In genomic region chr6:78995946-78996345, GRCh38 we compare ENCODE assay signal across 26 cellular contexts.
DNase-seq lines count a peak whose midpoint lies in the region; ATAC-seq and TF ChIP-seq lines count a peak whose summit lies in the region.
"Had no signal": no experiment of that assay in that cellular context is flagged by ENCODE, and none has a peak within 500 bp of the region (broad histone marks: within the 10 kb centered on the region; RNA-seq: fewer than 3 reads in every experiment).

No MANE protein-coding gene starts in this region.

- H4K8ac ChIP-seq in mesendoderm (ENCODE audit: low read depth, low read length), result no peak overlapping the region

- no peak overlapping the region for H2BK120ac ChIP-seq in mesendoderm (ENCODE audit: low read depth, low read length)

- no peak overlapping the region for H2BK5ac ChIP-seq in mesendoderm (ENCODE audit: low read length)

- H3K23ac ChIP-seq in mesendoderm (ENCODE audit: low read length), result no peak overlapping the region

- H3K18ac ChIP-seq in mesendoderm (ENCODE audit: low read length), result no peak overlapping the region

- no peak overlapping the region for H2AK5ac ChIP-seq in mesendoderm (ENCODE audit: low read length)

- H2BK15ac ChIP-seq in mesendoderm (replicated peaks; ENCODE audit: low read depth), result no peak overlapping the region

- no peak overlapping the region for H4K5ac ChIP-seq in mesendoderm (ENCODE audit: low read length)

- no peaks in the 10 kb centered on the region for H3K79me2 ChIP-seq in mesendoderm (ENCODE audit: control insufficient read depth, insufficient read depth, low read length)

- peak; percentile 8 for DNase-seq in ELR (ENCODE audit: low read depth)
- peak; percentile 86 for DNase-seq in NCI-H226
- peak; percentile 18 for DNase-seq in cardiac fibroblast (ENCODE audit: low read depth in 2 of 2)
- DNase-seq in mesendoderm, result peak; percentile 5
- DNase-seq in UCSD-AML1 (lab: John Stamatoyannopoulos, UW; ENCODE audit: unreplicated experiment), result no peak
- DNase-seq in H7, result no peak
- DNase-seq: activated CD4-positive, alpha-beta T cell treated with anti-CD3 and anti-CD28 coated beads for 36 hours; activated CD8-positive, alpha-beta T cell treated with anti-CD3 and anti-CD28 coated beads for 36 hours; central memory CD4-positive, alpha-beta T cell; lower lobe of right lung; naive thymus-derived CD8-positive, alpha-beta T cell; NCI-H1105; NCI-H1930; NCI-H69; occipital lobe; SHP77; stimulated activated CD4-positive, alpha-beta T cell treated with anti-CD3 and anti-CD28 coated beads, Interleukin-15, amount 100 ng/mL, for 24 hours; stimulated activated CD4-positive, alpha-beta T cell treated with anti-CD3 and anti-CD28 coated beads, Interleukin-4, amount 100 ng/mL, for 4 hours had no signal

- H3K4me1 ChIP-seq in mesendoderm (ENCODE audit: control insufficient read depth, low read depth, low read length), result no peaks in the 10 kb centered on the region
- H3K4me1 ChIP-seq: BLaER1 treated with 17β-estradiol and CSF1 and Interleukin-3, amounts not matched to agents 10 nM and 100 nM; gastroesophageal sphincter; lower lobe of right lung; tibial nerve had no signal

- H3K4me3 ChIP-seq in cardiac fibroblast (replicated peaks in 1 of 2; ENCODE audit: low read depth in 2 of 2, low read length in 2 of 2) (no peak overlapping the region), mesendoderm (ENCODE audit: low read length) (no peak overlapping the region), H7 (ENCODE audit: insufficient read depth, low read depth, low read length) (no peak overlapping the region)
- H3K4me3 ChIP-seq: BLaER1 treated with 17β-estradiol and CSF1 and Interleukin-3, amounts not matched to agents 10 nM and 100 nM; gastroesophageal sphincter; lower lobe of right lung; tibial nerve had no signal

- H3K27me3 ChIP-seq in mesendoderm (ENCODE audit: insufficient read depth, low read length, poor library complexity), result no peaks in the 10 kb centered on the region
- no peaks in the 10 kb centered on the region for H3K27me3 ChIP-seq in H7 (ENCODE audit: control insufficient read depth, insufficient read depth, low read length)
- H3K27me3 ChIP-seq: BLaER1 treated with 17β-estradiol and CSF1 and Interleukin-3, amounts not matched to agents 10 nM and 100 nM; gastroesophageal sphincter; tibial nerve had no signal

- no peak overlapping the region for H3K9ac ChIP-seq in mesendoderm (ENCODE audit: low read length)
- H3K9ac ChIP-seq: BLaER1 treated with 17β-estradiol and CSF1 and Interleukin-3, amounts not matched to agents 10 nM and 100 nM had no signal

- H3K36me3 ChIP-seq in mesendoderm (ENCODE audit: control insufficient read depth, insufficient read depth, low read length), result peaks cover 4% of the 10 kb centered on the region
- peaks cover 23% of the 10 kb centered on the region for H3K36me3 ChIP-seq in H7 (replicated peaks; ENCODE audit: control insufficient read depth, insufficient read depth, low read length)

- no peaks in the 10 kb centered on the region for H3K79me1 ChIP-seq in mesendoderm (ENCODE audit: low read length)

- no peak for ATAC-seq in GM19397 (IDR thresholded peaks at IDR 0.05; ENCODE audit: unreplicated experiment)
- ATAC-seq: activated CD4-positive, alpha-beta T cell treated with anti-CD3 and anti-CD28 coated beads for 36 hours; activated CD8-positive, alpha-beta T cell treated with anti-CD3 and anti-CD28 coated beads for 36 hours; activated naive CD4-positive, alpha-beta T cell treated with anti-CD3 and anti-CD28 coated beads, Interleukin-2, amount 50 U/mL, for 72 hours; esophagus mucosa; gastroesophageal sphincter; lower lobe of right lung; naive thymus-derived CD8-positive, alpha-beta T cell; stimulated activated effector memory CD8-positive, alpha-beta T cell treated with anti-CD3 and anti-CD28 coated beads, Interleukin-12 subunit alpha, Interleukin-12 subunit beta, amount 100 ng/mL, for 72 hours had no signal

- H3K4me2 ChIP-seq in mesendoderm (ENCODE audit: low read length), result no peak overlapping the region
- H3K4me2 ChIP-seq: BLaER1 treated with 17β-estradiol and CSF1 and Interleukin-3, amounts not matched to agents 10 nM and 100 nM had no signal

- no peak overlapping the region for H3K56ac ChIP-seq in mesendoderm (ENCODE audit: low read length)

- TF ChIP-seq CTCF in cardiac fibroblast (IDR thresholded peaks at IDR 0.05; ENCODE audit: low read depth, low read length), result no peak

- no peak overlapping the region for H3K4ac ChIP-seq in mesendoderm (ENCODE audit: low read depth, low read length)

- no peak overlapping the region for H3K27ac ChIP-seq in mesendoderm (ENCODE audit: low read depth, low read length)
- H3K27ac ChIP-seq: BLaER1 treated with 17β-estradiol and CSF1 and Interleukin-3, amounts not matched to agents 10 nM and 100 nM; gastroesophageal sphincter; lower lobe of right lung; tibial nerve; VCaP had no signal

Comparison
In these comparisons a context has a peak if more than half of its experiments do, and no peak if none do; other contexts are left out.
1. DNase-seq: peak in ELR (single experiment), NCI-H226 (single experiment), cardiac fibroblast (2 of 2) and mesendoderm (single experiment); none in UCSD-AML1 (single experiment) and H7 (single experiment).